In genomic region chr1:203860396-203860951, GRCh38 we compare ENCODE assay signal across 8 cellular contexts. TPM values are rescaled to one million over a fixed set of nuclear protein-coding genes. Genes with fewer than 3 reads are reported as not detected.
DNase-seq lines count a peak whose midpoint lies in the region; ATAC-seq and TF ChIP-seq lines count a peak whose summit lies in the region.

No MANE protein-coding gene starts in this region.

- peaks cover 43% of the 10 kb centered on the region for H3K4me1 Mint-ChIP-seq in MCF 10A (ENCODE audit: insufficient read depth, unreplicated experiment)

- in situ Hi-C loops in Caki2 (cut with HindIII; ENCODE audit: low pct_unique_long_range_greater_than_20kb, low sequenced_read_pairs): loop anchor here (25.0 kb wide), 1 partner anchor 277 kb away; no protein-coding TSS in a partner anchor

- H3K9me3 Mint-ChIP-seq in MCF 10A (ENCODE audit: unreplicated experiment): no peaks in the 10 kb centered on the region

- H3K27me3 Mint-ChIP-seq in MCF 10A (ENCODE audit: insufficient read depth, unreplicated experiment): no peaks in the 10 kb centered on the region

- peak overlapping the region; percentile 100 for H3K27ac Mint-ChIP-seq in MCF 10A (ENCODE audit: low read depth, unreplicated experiment)

- peaks cover 6% of the 10 kb centered on the region for H3K36me3 ChIP-seq in mucosa of descending colon (ENCODE audit: low read depth)

- peak overlapping the region; percentile 100 for H3K4me3 Mint-ChIP-seq in MCF 10A (ENCODE audit: unreplicated experiment)

- H3K9me3 ChIP-seq in mucosa of descending colon: no peaks in the 10 kb centered on the region

- CTCF ChIA-PET in MCF 10A (lab: Yijun Ruan, JAX): interaction anchor here (0.6 to 7.0 kb wide), 48 partner anchors 12 to 979 kb away, joined by 3 to 133 read pairs (median 4); partner anchors contain the start of genes ATP2B4, LAX1 and SOX13

- H3K4me3 ChIP-seq in LNCaP clone FGC (ENCODE audit: low read depth, low read length) (peak overlapping the region; percentile 97), mucosa of descending colon (no peak overlapping the region)

- POLR2A ChIA-PET in MCF 10A (lab: Yijun Ruan, JAX): interaction anchor here (0.6 to 10.5 kb wide), 43 partner anchors 9 to 1461 kb away, joined by 3 to 174 read pairs (median 5); partner anchors contain the start of genes ATP2B4, ETNK2, PIK3C2B and SOX13

- peak; percentile 84 for DNase-seq in Caki2 (ENCODE audit: low read depth)
- peak; percentile 18 for DNase-seq in LNCaP clone FGC (ENCODE audit: low read depth)
- peak; percentile 92 for DNase-seq in MCF 10A (ENCODE audit: unreplicated experiment)
- DNase-seq in mucosa of descending colon: peak in 2 of 3 donors; percentile 44 to 50
- DNase-seq in NOMO-1 treated with dmso at 0.1 percent for 144 hours (lab: John Stamatoyannopoulos, UW; ENCODE audit: unreplicated experiment): no peak
- no peak for DNase-seq in central memory CD4-positive, alpha-beta T cell

- ATAC-seq in mucosa of descending colon: peak; percentile 76
- ATAC-seq in HG02981 (IDR thresholded peaks at IDR 0.05; ENCODE audit: unreplicated experiment): no peak
- ATAC-seq in GM19324 (IDR thresholded peaks at IDR 0.05; ENCODE audit: low FRiP score, unreplicated experiment): no peak

- peaks cover 94% of the 10 kb centered on the region for H3K36me3 Mint-ChIP-seq in MCF 10A (ENCODE audit: insufficient read depth, unreplicated experiment)

- intact Hi-C loops in MCF 10A (cut with micrococcal nuclease): loop anchor here (2.0 to 5.0 kb wide), 3 partner anchors 236 to 358 kb away; no protein-coding TSS in a partner anchor
- intact Hi-C loops in mucosa of descending colon (cut with DNase I, micrococcal nuclease): loop anchor here in 1 of 2 donors (5.0 kb wide), 1 partner anchor 267 kb away; no protein-coding TSS in a partner anchor

- TF ChIP-seq CTCF in LNCaP clone FGC (IDR thresholded peaks at IDR 0.05; ENCODE audit: control insufficient read depth, extremely low read depth, insufficient read depth): no peak
- TF ChIP-seq CTCF in MCF 10A (IDR thresholded peaks at IDR 0.05; ENCODE audit: unreplicated experiment): no peak
- TF ChIP-seq CTCF in mucosa of descending colon (IDR thresholded peaks at IDR 0.05): no peak

- BruUV-seq in MCF 10A (replicated peaks; lab: Mats Ljungman, UMichigan): no TSS peak

- peaks cover 7% of the 10 kb centered on the region for H3K4me1 ChIP-seq in mucosa of descending colon (ENCODE audit: low read depth)

RNA-seq across cellular contexts. Expression of gene SNRPE, which starts 0.9 kb away (rescaled TPM):
- total RNA-seq in Caki2 (2014; rRNA removed; shearing (Covaris generic); ENCODE audit: low replicate concordance): 165 and 171 TPM in 2 replicates
- 358 and 423 TPM in 2 replicates for total RNA-seq in MCF 10A (2022)
- total RNA-seq in mucosa of descending colon: 10 to 100 TPM; 53.2 to 91.1 (median 53.5) TPM

Comparison
In these comparisons a context has a peak if more than half of its experiments do, and no peak if none do; other contexts are left out.
1. DNase-seq: peak in Caki2 (single experiment), LNCaP clone FGC (single experiment), MCF 10A (single experiment) and mucosa of descending colon (2 of 3); none in NOMO-1 treated with dmso at 0.1 percent for 144 hours (single experiment) and central memory CD4-positive, alpha-beta T cell (single experiment).